Comparison of ENCODE assay signal across 1 cellular context in genomic region chr1:25782608-25783201, GRCh38.
TF ChIP-seq lines count a peak whose summit lies in the region.

No MANE protein-coding gene starts in this region.

TF ChIP-seq in K562, 482 proteins besides CTCF, POLR2A, EP300 and RAD21 (continued from another document and continues in another):
- 0 out of 4 replicates have a peak, but pooled peaks of 1 of the 2 experiments have one; percentile 59 for TF ChIP-seq FOXA3 (CRISPR knock-in tag; conservative IDR thresholded peaks at IDR 0.05 in 1 of 2, IDR thresholded peaks at IDR 0.05 in 1 of 2)
- no peak; the same call in 1 of the 2 replicates for TF ChIP-seq ZNF766 (CRISPR knock-in tag; conservative IDR thresholded peaks at IDR 0.05)
- peak; percentile 99 for TF ChIP-seq ZEB2 (IDR thresholded peaks at IDR 0.05)
- no peak for TF ChIP-seq KLF1 (tag; IDR thresholded peaks at IDR 0.05)
- no peak for TF ChIP-seq ILK (tag; IDR thresholded peaks at IDR 0.05; ENCODE audit: borderline replicate concordance, low read depth)
- TF ChIP-seq ZNF830 (CRISPR knock-in tag; IDR thresholded peaks at IDR 0.05) = no peak
- TF ChIP-seq HBP1 (CRISPR knock-in tag; IDR thresholded peaks at IDR 0.05) = no peak
- no peak for TF ChIP-seq ZNF274 (IDR thresholded peaks at IDR 0.05; ENCODE audit: borderline replicate concordance, low read depth, low read length)
- no peak for TF ChIP-seq STAT5B (CRISPR knock-in tag; IDR thresholded peaks at IDR 0.05)
- no peak for TF ChIP-seq ZNF324 (CRISPR knock-in tag; IDR thresholded peaks at IDR 0.05)
- peak; percentile 19; the same call in 1 of the 2 replicates for TF ChIP-seq TARDBP (IDR thresholded peaks at IDR 0.05)
- no peak for TF ChIP-seq SMC3 (conservative IDR thresholded peaks at IDR 0.05; ENCODE audit: insufficient read depth, low read depth, low read length)
- TF ChIP-seq ZBTB9 (CRISPR knock-in tag; IDR thresholded peaks at IDR 0.05) = no peak
- no peak for TF ChIP-seq MCM3 (IDR thresholded peaks at IDR 0.05)
- no peak for TF ChIP-seq RREB1 (CRISPR knock-in tag; IDR thresholded peaks at IDR 0.05)
- TF ChIP-seq PHF8 (IDR thresholded peaks at IDR 0.05; ENCODE audit: borderline replicate concordance, low read length) = no peak; the same call in 1 of the 2 replicates
- TF ChIP-seq KAT2B (IDR thresholded peaks at IDR 0.05; ENCODE audit: low read depth, low read length) = no peak
- no peak for TF ChIP-seq BRD9 (IDR thresholded peaks at IDR 0.05; ENCODE audit: low read depth, partially characterized antibody)
- no peak for TF ChIP-seq FOXP4 (CRISPR knock-in tag; IDR thresholded peaks at IDR 0.05; ENCODE audit: borderline replicate concordance)
- no peak for TF ChIP-seq PATZ1 (CRISPR knock-in tag; IDR thresholded peaks at IDR 0.05; ENCODE audit: borderline replicate concordance)
- no peak for TF ChIP-seq MLLT1 (IDR thresholded peaks at IDR 0.05)
- TF ChIP-seq ZNF668 (CRISPR knock-in tag; IDR thresholded peaks at IDR 0.05) = no peak
- TF ChIP-seq POLR2AphosphoS2 (IDR thresholded peaks at IDR 0.05; ENCODE audit: low read length) = no peak
- TF ChIP-seq MTA1 (IDR thresholded peaks at IDR 0.05; ENCODE audit: borderline replicate concordance) = peak; percentile 82; the same call in 1 of the 2 replicates
- no peak for TF ChIP-seq ATF4 (CRISPR knock-in tag; IDR thresholded peaks at IDR 0.05)
- TF ChIP-seq ESRRB (CRISPR knock-in tag; IDR thresholded peaks at IDR 0.05; ENCODE audit: borderline replicate concordance) = no peak
- no peak for TF ChIP-seq ZNF124 (CRISPR knock-in tag; IDR thresholded peaks at IDR 0.05)
- TF ChIP-seq SNAPC5 (CRISPR knock-in tag; IDR thresholded peaks at IDR 0.05) = no peak
- no peak for TF ChIP-seq DACH1 (IDR thresholded peaks at IDR 0.05; ENCODE audit: partially characterized antibody)
- 0 out of 2 replicates have a peak, but pooled peaks have one; percentile 17 for TF ChIP-seq E2F4 (CRISPR knock-in tag; IDR thresholded peaks at IDR 0.05; ENCODE audit: low read depth)
- no peak for TF ChIP-seq ZNF395 (CRISPR knock-in tag; IDR thresholded peaks at IDR 0.05)
- TF ChIP-seq HDAC6 (IDR thresholded peaks at IDR 0.05; ENCODE audit: low read depth, low read length) = no peak
- TF ChIP-seq ZNF592 (IDR thresholded peaks at IDR 0.05) = no peak
- 0 out of 2 replicates have a peak, but pooled peaks have one; percentile 27 for TF ChIP-seq NFE2 (IDR thresholded peaks at IDR 0.05; ENCODE audit: low read depth)
- no peak for TF ChIP-seq ZNF140 (CRISPR knock-in tag; IDR thresholded peaks at IDR 0.05)
